Comparison of ENCODE assay signal across 9 cellular contexts in the genomic region with DNA sequence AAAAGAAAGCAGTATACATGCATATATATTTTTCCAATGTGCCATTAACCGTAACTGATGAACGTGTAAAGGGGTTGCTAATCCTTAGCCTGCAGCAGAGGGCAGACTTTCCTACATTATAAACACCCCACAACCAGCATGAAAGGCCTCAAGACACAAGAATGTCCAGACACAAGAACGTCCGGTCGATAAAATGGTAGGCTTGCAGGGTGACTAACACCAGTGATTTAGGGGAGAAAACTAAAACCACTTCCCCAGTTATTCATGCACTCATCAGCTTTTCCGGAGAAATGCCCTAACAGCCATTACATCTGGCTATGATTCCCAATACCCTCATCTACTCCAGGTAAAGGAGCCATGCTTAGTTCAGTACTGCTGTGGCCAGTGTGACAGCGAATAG. TPM values are rescaled to one million over a fixed set of nuclear protein-coding genes. Genes with fewer than 3 reads are reported as not detected.
DNase-seq lines count a peak whose midpoint lies in the region; ATAC-seq and TF ChIP-seq lines count a peak whose summit lies in the region.
"Had no signal": no experiment of that assay in that cellular context is flagged by ENCODE, and none has a peak within 500 bp of the region (broad histone marks: within the 10 kb centered on the region; RNA-seq: fewer than 3 reads in every experiment).

No MANE protein-coding gene starts in this region.

- H3K4me3 ChIP-seq in WI38 (ENCODE audit: low read depth, low read length): no peak overlapping the region
- H3K4me3 ChIP-seq in transverse colon: no peak overlapping the region

- no peak for TF ChIP-seq POLR2A in transverse colon (IDR thresholded peaks at IDR 0.05)

- DNase-seq in AG20443 (ENCODE audit: low spot score): peak; percentile 89
- DNase-seq in iPS-NIHi7 (ENCODE audit: extremely low spot score): peak; percentile 53
- DNase-seq in transverse colon: no peak
- no peak for DNase-seq in endothelial cell (ENCODE audit: low spot score)
- DNase-seq: activated naive CD8-positive, alpha-beta T cell treated with anti-CD3 and anti-CD28 coated beads, Interleukin-2, amount 10 ng/mL, durations not matched to agents 7 days and 5 days had no signal

- H3K4me3 Mint-ChIP-seq in endothelial cell (ENCODE audit: unreplicated experiment): no peak overlapping the region
- H3K4me3 Mint-ChIP-seq: activated naive CD8-positive, alpha-beta T cell treated with anti-CD3 and anti-CD28 coated beads, Interleukin-2, amount 10 ng/mL, durations not matched to agents 7 days and 5 days had no signal

- H3K27me3 Mint-ChIP-seq in endothelial cell (ENCODE audit: unreplicated experiment): no peaks in the 10 kb centered on the region
- H3K27me3 Mint-ChIP-seq: activated naive CD8-positive, alpha-beta T cell treated with anti-CD3 and anti-CD28 coated beads, Interleukin-2, amount 10 ng/mL, durations not matched to agents 7 days and 5 days had no signal

- H3K27me3 ChIP-seq in transverse colon: no peaks in the 10 kb centered on the region

- no peaks in the 10 kb centered on the region for H3K9me3 Mint-ChIP-seq in endothelial cell (ENCODE audit: unreplicated experiment)
- H3K9me3 Mint-ChIP-seq: activated naive CD8-positive, alpha-beta T cell treated with anti-CD3 and anti-CD28 coated beads, Interleukin-2, amount 10 ng/mL, durations not matched to agents 7 days and 5 days had no signal

- in situ Hi-C loops in transverse colon (cut with MboI; ENCODE audit: low pct_ligation_motif_present in 1 of 4, low pct_unique_long_range_greater_than_20kb in 1 of 4, low sequenced_read_pairs in 3 of 4): loop anchor here (25.0 kb wide), 2 partner anchors 317 to 1392 kb away; no protein-coding TSS in a partner anchor

- no peak overlapping the region for H3K27ac Mint-ChIP-seq in endothelial cell (ENCODE audit: unreplicated experiment)
- H3K27ac Mint-ChIP-seq: activated naive CD8-positive, alpha-beta T cell treated with anti-CD3 and anti-CD28 coated beads, Interleukin-2, amount 10 ng/mL, durations not matched to agents 7 days and 5 days had no signal

- no peak overlapping the region for H3K27ac ChIP-seq in transverse colon

- intact Hi-C loops in transverse colon (cut with DNase I; ENCODE audit: low total_unique reads): no loop called here

- H3K4me1 Mint-ChIP-seq in endothelial cell (ENCODE audit: unreplicated experiment): peaks cover 12% of the 10 kb centered on the region
- H3K4me1 Mint-ChIP-seq: activated naive CD8-positive, alpha-beta T cell treated with anti-CD3 and anti-CD28 coated beads, Interleukin-2, amount 10 ng/mL, durations not matched to agents 7 days and 5 days had no signal

- H3K36me3 Mint-ChIP-seq in endothelial cell (ENCODE audit: low read depth, unreplicated experiment): no peaks in the 10 kb centered on the region
- H3K36me3 Mint-ChIP-seq: activated naive CD8-positive, alpha-beta T cell treated with anti-CD3 and anti-CD28 coated beads, Interleukin-2, amount 10 ng/mL, durations not matched to agents 7 days and 5 days had no signal

- no peaks in the 10 kb centered on the region for H3K4me1 ChIP-seq in transverse colon

- ATAC-seq in GM19351 (IDR thresholded peaks at IDR 0.05; ENCODE audit: unreplicated experiment): no peak
- ATAC-seq in GM21360 (IDR thresholded peaks at IDR 0.05; ENCODE audit: unreplicated experiment): no peak

- WGBS in transverse colon (ENCODE audit: low coverage in 1 of 2), 2 donors: 55 to 61% methylated on average over 6 to 7 of the region's 7 CpGs

- no peaks in the 10 kb centered on the region for H3K9me3 ChIP-seq in transverse colon

- no peaks in the 10 kb centered on the region for H3K36me3 ChIP-seq in transverse colon

- no peak for TF ChIP-seq EP300 in transverse colon (IDR thresholded peaks at IDR 0.05; ENCODE audit: low read depth)

- TF ChIP-seq CTCF in LNCAP (IDR thresholded peaks at IDR 0.05) (peak; percentile 64), WI38 (IDR thresholded peaks at IDR 0.05; ENCODE audit: low read depth, low read length) (peak; percentile 54; the same call in 1 of the 2 replicates), transverse colon (IDR thresholded peaks at IDR 0.05) (peak in 4 of 5 experiments; percentile 17 to 43 (median 30)), endothelial cell (IDR thresholded peaks at IDR 0.05; ENCODE audit: unreplicated experiment) (no peak)

RNA-seq across cellular contexts. Expression of gene LRTM1, which starts 57.4 kb away (rescaled TPM):
- total RNA-seq in transverse colon (not detected), endothelial cell (ENCODE audit: unreplicated experiment) (not detected)
- total RNA-seq: activated naive CD8-positive, alpha-beta T cell treated with anti-CD3 and anti-CD28 coated beads, Interleukin-2, amount 10 ng/mL, durations not matched to agents 7 days and 5 days had no signal

Comparison
In these comparisons a context has a peak if more than half of its experiments do, and no peak if none do; other contexts are left out.
1. DNase-seq: peak in AG20443 (single experiment) and iPS-NIHi7 (single experiment); none in transverse colon (single experiment) and endothelial cell (single experiment).